ENCODE assay signal across 25 cellular contexts in the genomic region with DNA sequence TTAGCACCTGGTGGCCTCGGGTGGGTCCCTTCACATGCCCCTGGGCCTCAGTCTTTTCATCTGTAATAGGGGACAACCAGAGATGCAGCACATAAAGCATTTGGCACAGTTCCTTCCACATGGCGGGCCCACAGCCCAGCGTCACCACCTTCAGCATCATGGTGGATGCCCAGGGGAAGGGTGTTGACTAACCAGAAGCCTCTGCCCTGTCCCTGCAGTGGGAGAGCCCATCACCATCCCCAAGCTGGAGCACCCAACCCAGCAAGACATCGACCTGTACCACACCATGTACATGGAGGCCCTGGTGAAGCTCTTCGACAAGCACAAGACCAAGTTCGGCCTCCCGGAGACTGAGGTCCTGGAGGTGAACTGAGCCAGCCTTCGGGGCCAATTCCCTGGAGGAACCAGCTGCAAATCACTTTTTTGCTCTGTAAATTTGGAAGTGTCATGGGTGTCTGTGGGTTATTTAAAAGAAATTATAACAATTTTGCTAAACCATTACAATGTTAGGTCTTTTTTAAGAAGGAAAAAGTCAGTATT.
"Had no signal": no experiment of that assay in that cellular context is flagged by ENCODE, and none has a peak within 500 bp of the region (broad histone marks: within the 10 kb centered on the region; RNA-seq: fewer than 3 reads in every experiment).

No MANE protein-coding gene starts in this region.

- H3K9me3 Mint-ChIP-seq: activated naive CD4-positive, alpha-beta T cell treated with anti-CD3 and anti-CD28 coated beads, Interleukin-2, amount 10 ng/mL, durations not matched to agents 7 days and 5 days; activated naive CD8-positive, alpha-beta T cell treated with anti-CD3 and anti-CD28 coated beads, Interleukin-2, amount 10 ng/mL, durations not matched to agents 7 days and 5 days; mesothelial cell of epicardium; naive B cell; nephron progenitor cell had no signal

- H3K27me3 Mint-ChIP-seq: activated naive CD4-positive, alpha-beta T cell treated with anti-CD3 and anti-CD28 coated beads, Interleukin-2, amount 10 ng/mL, durations not matched to agents 7 days and 5 days; activated naive CD8-positive, alpha-beta T cell treated with anti-CD3 and anti-CD28 coated beads, Interleukin-2, amount 10 ng/mL, durations not matched to agents 7 days and 5 days; naive B cell had no signal

- H3K4me3 ChIP-seq: esophagus muscularis mucosa, pancreas, psoas muscle, smooth muscle cell, tibial nerve had no signal

- H3K9me3 ChIP-seq: esophagus muscularis mucosa, pancreas, psoas muscle, tibial nerve had no signal

- H3K27ac Mint-ChIP-seq: mesothelial cell of epicardium, nephron progenitor cell had no signal

- H3K27ac ChIP-seq: brain microvascular endothelial cell, esophagus muscularis mucosa, foreskin keratinocyte, pancreas, psoas muscle, VCaP had no signal

- ATAC-seq: foreskin keratinocyte, left ventricle myocardium superior, pancreas, psoas muscle had no signal

- H3K36me3 Mint-ChIP-seq: activated naive CD4-positive, alpha-beta T cell treated with anti-CD3 and anti-CD28 coated beads, Interleukin-2, amount 10 ng/mL, durations not matched to agents 7 days and 5 days; activated naive CD8-positive, alpha-beta T cell treated with anti-CD3 and anti-CD28 coated beads, Interleukin-2, amount 10 ng/mL, durations not matched to agents 7 days and 5 days; mesothelial cell of epicardium had no signal

- DNase-seq: activated CD4-positive, alpha-beta T cell treated with anti-CD3 and anti-CD28 coated beads for 48 hours; activated CD4-positive, alpha-beta T cell treated with anti-CD3 and anti-CD28 coated beads, Interleukin-2, amount 50 U/mL, for 48 hours; activated CD8-positive, alpha-beta memory T cell treated with anti-CD3 and anti-CD28 coated beads for 24 hours; activated gamma-delta T cell; activated naive CD4-positive, alpha-beta T cell treated with anti-CD3 and anti-CD28 coated beads, Interleukin-2, amount 10 ng/mL, durations not matched to agents 7 days and 5 days; activated naive CD8-positive, alpha-beta T cell treated with anti-CD3 and anti-CD28 coated beads, Interleukin-2, amount 10 ng/mL, durations not matched to agents 7 days and 5 days; amniotic stem cell; brain microvascular endothelial cell; central memory CD4-positive, alpha-beta T cell; dermis blood vessel endothelial cell; effector CD4-positive, alpha-beta T cell; foreskin keratinocyte; left ventricle myocardium superior; naive B cell; nephron progenitor cell; psoas muscle; stimulated activated CD4-positive, alpha-beta T cell treated with anti-CD3 and anti-CD28 coated beads, Interleukin-15, amount 100 ng/mL, for 24 hours; stimulated activated CD4-positive, alpha-beta T cell treated with anti-CD3 and anti-CD28 coated beads, Interleukin-2, amount 100 ng/mL, for 24 hours; stimulated activated naive CD4-positive, alpha-beta T cell had no signal

- H3K27me3 ChIP-seq: brain microvascular endothelial cell, esophagus muscularis mucosa, foreskin keratinocyte, pancreas, tibial nerve had no signal

- H3K4me1 ChIP-seq: foreskin keratinocyte had no signal

- H3K4me2 ChIP-seq: smooth muscle cell had no signal

- H3K4me3 Mint-ChIP-seq: activated naive CD4-positive, alpha-beta T cell treated with anti-CD3 and anti-CD28 coated beads, Interleukin-2, amount 10 ng/mL, durations not matched to agents 7 days and 5 days; activated naive CD8-positive, alpha-beta T cell treated with anti-CD3 and anti-CD28 coated beads, Interleukin-2, amount 10 ng/mL, durations not matched to agents 7 days and 5 days; mesothelial cell of epicardium; naive B cell; nephron progenitor cell had no signal

- H3K36me3 ChIP-seq: brain microvascular endothelial cell, esophagus muscularis mucosa, pancreas, tibial nerve had no signal
